15 cellular contexts compared by ENCODE assay signal in the genomic region with DNA sequence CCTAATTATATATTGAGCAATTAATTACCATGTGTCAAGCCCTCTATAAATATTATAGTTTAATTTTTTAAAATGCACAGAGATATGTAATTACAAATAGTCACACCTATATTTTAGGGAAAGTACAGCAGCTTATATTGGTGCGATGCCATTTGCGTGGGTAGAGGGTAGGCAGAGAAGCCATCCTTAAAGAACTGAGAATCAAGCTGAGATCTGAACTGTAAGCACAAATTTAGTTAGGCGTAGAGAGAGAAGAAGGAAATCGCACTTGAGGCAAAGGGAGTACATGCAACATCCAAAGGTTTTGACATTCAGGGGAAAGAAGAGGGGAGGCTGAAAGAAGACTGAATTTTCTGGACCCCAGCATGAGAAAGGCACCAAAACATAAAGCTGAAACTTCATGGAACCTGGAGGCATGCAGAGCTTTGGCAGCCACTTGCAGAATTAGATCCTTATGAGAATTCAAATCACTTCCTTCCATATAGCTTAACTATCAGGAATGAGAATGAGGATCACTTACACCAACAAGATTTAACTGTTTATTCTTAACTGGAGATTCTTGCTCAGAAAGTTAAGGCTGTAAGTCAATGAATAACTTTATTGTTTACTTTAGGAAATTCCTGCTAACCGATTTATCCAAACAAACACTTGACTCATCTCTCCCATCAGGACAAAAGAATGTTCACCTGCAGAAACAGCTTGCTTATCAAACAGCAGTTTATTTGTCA.
DNase-seq lines count a peak whose midpoint lies in the region; ATAC-seq and TF ChIP-seq lines count a peak whose summit lies in the region.
"Had no signal": no experiment of that assay in that cellular context is flagged by ENCODE, and none has a peak within 500 bp of the region (broad histone marks: within the 10 kb centered on the region; RNA-seq: fewer than 3 reads in every experiment).

No MANE protein-coding gene starts in this region.

- TF ChIP-seq POLR2A in uterus (IDR thresholded peaks at IDR 0.05), result no peak

- intact Hi-C loops in uterus (cut with DNase I; ENCODE audit: low total_unique reads), result no loop called here

- no peak for TF ChIP-seq CTCF in DND-41 (IDR thresholded peaks at IDR 0.05; ENCODE audit: borderline replicate concordance, extremely low read depth, low read length, poor library complexity, severe bottlenecking)
- no peak for TF ChIP-seq CTCF in osteoblast (IDR thresholded peaks at IDR 0.05; ENCODE audit: extremely low read depth, low read depth, low read length)
- TF ChIP-seq CTCF in uterus (IDR thresholded peaks at IDR 0.05), result no peak

- H4K20me1 ChIP-seq in DND-41 (ENCODE audit: insufficient read depth, low read length), result no peaks in the 10 kb centered on the region
- H4K20me1 ChIP-seq in osteoblast (ENCODE audit: insufficient read depth, low read length), result no peaks in the 10 kb centered on the region

- no peaks in the 10 kb centered on the region for H3K27me3 ChIP-seq in DND-41 (ENCODE audit: insufficient read depth, low read length, poor library complexity)
- no peaks in the 10 kb centered on the region for H3K27me3 ChIP-seq in osteoblast (ENCODE audit: insufficient read depth, low read length)
- no peaks in the 10 kb centered on the region for H3K27me3 ChIP-seq in uterus
- H3K27me3 ChIP-seq: tibial artery had no signal

- H2AFZ ChIP-seq in DND-41 (ENCODE audit: low read depth, low read length) (peak overlapping the region; percentile 19; the same call in 1 of the 2 replicates), osteoblast (ENCODE audit: low read length) (no peak overlapping the region)

- no peak overlapping the region for H3K27ac ChIP-seq in DND-41 (ENCODE audit: low read length)
- H3K27ac ChIP-seq in epithelial cell of prostate, result peak overlapping the region; percentile 12
- H3K27ac ChIP-seq in osteoblast (ENCODE audit: low read depth, low read length), result no peak overlapping the region
- H3K27ac ChIP-seq in uterus, result no peak overlapping the region
- H3K27ac ChIP-seq: tibial artery had no signal

- H3K9ac ChIP-seq in DND-41 (ENCODE audit: low read depth, low read length), result no peak overlapping the region

- DNase-seq in DND-41 (no peak), NCI-H460 (ENCODE audit: extremely low read depth, low read depth) (peak; percentile 48), epithelial cell of prostate (ENCODE audit: low read depth, low spot score) (peak; percentile 74), osteoblast (ENCODE audit: insufficient read length, low spot score, missing footprints) (peak; percentile 38), uterus (no peak), RKO (ENCODE audit: low spot score) (no peak)
- DNase-seq in stimulated activated CD4-positive, alpha-beta T cell treated with anti-CD3 and anti-CD28 coated beads, Interleukin-4, amount 100 ng/mL, for 1 hour, result no peak
- DNase-seq: activated CD4-positive, alpha-beta T cell treated with anti-CD3 and anti-CD28 coated beads, Interleukin-2, amount 10 ng/mL, durations not matched to agents 7 days and 5 days; activated naive CD4-positive, alpha-beta T cell treated with anti-CD3 and anti-CD28 coated beads, Interleukin-2, amount 10 ng/mL, durations not matched to agents 7 days and 5 days; DMS79 treated with DMSO at 0.1 percent for 48 hours; effector CD4-positive, alpha-beta T cell; NCI-H2029 treated with DMSO at 0.1 percent for 48 hours; tibial artery had no signal

- H3K79me2 ChIP-seq in DND-41 (ENCODE audit: insufficient read depth, low read length) (no peaks in the 10 kb centered on the region), osteoblast (ENCODE audit: insufficient read depth, low read length) (no peaks in the 10 kb centered on the region)

- H3K36me3 ChIP-seq in DND-41 (ENCODE audit: insufficient read depth, low read length) (no peaks in the 10 kb centered on the region), osteoblast (ENCODE audit: insufficient read depth, low read length) (no peaks in the 10 kb centered on the region), uterus (no peaks in the 10 kb centered on the region)
- H3K36me3 ChIP-seq: tibial artery had no signal

- no peaks in the 10 kb centered on the region for H3K4me1 ChIP-seq in DND-41 (ENCODE audit: insufficient read depth, low read length)
- peaks cover 5% of the 10 kb centered on the region for H3K4me1 ChIP-seq in osteoblast (ENCODE audit: insufficient read depth, low read length)
- no peaks in the 10 kb centered on the region for H3K4me1 ChIP-seq in uterus
- H3K4me1 ChIP-seq: tibial artery had no signal

- H3K9me3 ChIP-seq in DND-41 (ENCODE audit: insufficient read depth, low read length, severe bottlenecking), result no peaks in the 10 kb centered on the region
- H3K9me3 ChIP-seq in osteoblast (ENCODE audit: low read depth, low read length), result no peaks in the 10 kb centered on the region
- no peaks in the 10 kb centered on the region for H3K9me3 ChIP-seq in uterus
- H3K9me3 ChIP-seq: tibial artery had no signal

- H3K4me3 ChIP-seq in DND-41 (ENCODE audit: low read depth in 1 of 2, low read length in 2 of 2), result no peak overlapping the region
- no peak overlapping the region for H3K4me3 ChIP-seq in osteoblast (ENCODE audit: insufficient read depth, low read length)
- H3K4me3 ChIP-seq in uterus, result no peak overlapping the region
- H3K4me3 ChIP-seq: tibial artery had no signal

- ATAC-seq in DND-41 (ENCODE audit: insufficient read depth, low read depth) (no peak), GM19328 (IDR thresholded peaks at IDR 0.05; ENCODE audit: unreplicated experiment) (no peak)
- ATAC-seq: Right ventricle myocardium inferior had no signal

- H3K4me2 ChIP-seq in DND-41 (ENCODE audit: insufficient read depth, low read length), result no peak overlapping the region
- peak overlapping the region; percentile 32 for H3K4me2 ChIP-seq in osteoblast (ENCODE audit: insufficient read depth, low read length)

Comparison
In these comparisons a context has a peak if more than half of its experiments do, and no peak if none do; other contexts are left out.
1. DNase-seq: peak in NCI-H460 (single experiment), epithelial cell of prostate (single experiment) and osteoblast (single experiment); none in DND-41 (single experiment), uterus (0 of 2), RKO (single experiment) and stimulated activated CD4-positive, alpha-beta T cell treated with anti-CD3 and anti-CD28 coated beads, Interleukin-4, amount 100 ng/mL, for 1 hour (single experiment).